In the genomic region with DNA sequence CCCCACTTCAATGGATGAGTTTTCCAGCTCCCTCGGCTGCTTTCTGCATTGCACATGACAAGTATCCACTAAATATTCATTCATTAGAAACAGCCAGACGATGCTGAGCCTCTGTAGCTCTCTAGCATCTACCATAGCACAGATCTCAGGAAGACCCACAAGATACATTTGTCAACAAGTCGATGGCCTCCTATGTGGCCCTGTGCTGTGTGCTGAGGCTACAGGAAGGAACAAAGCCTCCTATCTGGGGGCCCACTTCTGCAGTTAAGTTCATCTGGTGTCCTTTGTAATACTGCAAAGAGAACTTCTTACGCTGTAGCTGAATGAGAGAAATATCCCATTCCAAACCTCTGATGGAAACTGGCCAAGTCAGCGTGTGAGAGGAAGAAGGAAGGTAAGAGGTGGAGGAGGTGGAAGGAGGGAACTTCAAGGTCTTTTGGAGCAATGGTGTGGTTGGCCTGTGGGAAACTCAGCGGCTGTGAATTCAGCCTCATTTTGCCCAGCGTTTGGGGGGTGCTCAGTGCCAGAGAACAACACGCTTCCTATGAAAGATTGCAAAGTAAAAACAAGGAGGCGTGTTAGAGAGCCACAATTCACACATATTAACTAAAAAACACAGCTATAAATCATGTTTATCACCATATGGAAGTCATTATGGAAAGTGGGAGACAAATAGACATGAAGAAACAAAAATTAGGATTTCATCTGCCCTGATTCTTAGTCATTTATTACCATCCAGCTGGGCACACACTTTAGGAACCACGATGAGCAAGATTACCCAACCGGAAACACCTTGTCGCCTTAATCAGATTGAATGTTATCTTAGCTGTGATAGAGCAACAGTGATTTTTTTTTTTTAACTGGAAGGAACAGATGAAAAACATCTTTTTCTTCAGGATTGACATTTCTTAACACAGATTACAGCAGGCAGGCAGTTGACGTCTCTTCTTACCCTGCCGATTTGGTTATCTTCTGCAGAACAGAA, we compare ENCODE assay signal across 12 cellular contexts.
A peak's percentile ranks its signal among the peaks of the same experiment; 100 is the strongest.
DNase-seq lines count a peak whose midpoint lies in the region; ATAC-seq and TF ChIP-seq lines count a peak whose summit lies in the region.
"Had no signal": no experiment of that assay in that cellular context is flagged by ENCODE, and none has a peak within 500 bp of the region (broad histone marks: within the 10 kb centered on the region; RNA-seq: fewer than 3 reads in every experiment).

No MANE protein-coding gene starts in this region.

- peak overlapping the region; percentile 64 for H3K27ac Mint-ChIP-seq in stimulated activated memory B cell treated with anti-CD40 and anti-IgM and Interleukin-4, amounts not matched to agents 10 μg/mL and 1 μg/mL and 100 μg/mL, for 72 hours

- H3K27me3 Mint-ChIP-seq in stimulated activated memory B cell treated with anti-CD40 and anti-IgM and Interleukin-4, amounts not matched to agents 10 μg/mL and 1 μg/mL and 100 μg/mL, for 72 hours: no peaks in the 10 kb centered on the region

- peaks cover 87% of the 10 kb centered on the region for H3K4me1 Mint-ChIP-seq in stimulated activated memory B cell treated with anti-CD40 and anti-IgM and Interleukin-4, amounts not matched to agents 10 μg/mL and 1 μg/mL and 100 μg/mL, for 72 hours

- DNase-seq in GM12864 (ENCODE audit: low read depth): no peak
- peak; percentile 19 for DNase-seq in NCI-H146 treated with DMSO at 0.1 percent for 48 hours (lab: John Stamatoyannopoulos, UW; ENCODE audit: unreplicated experiment)
- DNase-seq in fibroblast of villous mesenchyme (ENCODE audit: low read depth): peak; percentile 62
- DNase-seq in stimulated activated CD8-positive, alpha-beta memory T cell treated with anti-CD3 and anti-CD28 coated beads, Interleukin-4, amount 100 ng/mL, for 48 hours: no peak
- no peak for DNase-seq in NCI-H1105 treated with DMSO at 0.1 percent for 48 hours (lab: John Stamatoyannopoulos, UW)
- DNase-seq in iPS-NIHi7 (ENCODE audit: extremely low spot score): no peak
- DNase-seq: DMS79 treated with DMSO at 0.1 percent for 48 hours, hippocampal formation, midbrain, right lobe of liver had no signal

- peaks cover 9% of the 10 kb centered on the region for H3K9me3 Mint-ChIP-seq in stimulated activated memory B cell treated with anti-CD40 and anti-IgM and Interleukin-4, amounts not matched to agents 10 μg/mL and 1 μg/mL and 100 μg/mL, for 72 hours

- no peak for ATAC-seq in stimulated activated memory B cell treated with anti-CD40 and anti-IgM and Interleukin-4, amounts not matched to agents 10 μg/mL and 1 μg/mL and 100 μg/mL, for 72 hours
- ATAC-seq: right lobe of liver had no signal

- peak overlapping the region; percentile 65 for H3K4me3 Mint-ChIP-seq in stimulated activated memory B cell treated with anti-CD40 and anti-IgM and Interleukin-4, amounts not matched to agents 10 μg/mL and 1 μg/mL and 100 μg/mL, for 72 hours

- no peak for TF ChIP-seq CTCF in GM12864 (IDR thresholded peaks at IDR 0.05; ENCODE audit: low read depth, low read length, missing control alignments)
- TF ChIP-seq CTCF in fibroblast of villous mesenchyme (IDR thresholded peaks at IDR 0.05; ENCODE audit: insufficient read depth, low read depth, low read length): no peak

- peaks cover 6% of the 10 kb centered on the region for H3K36me3 Mint-ChIP-seq in stimulated activated memory B cell treated with anti-CD40 and anti-IgM and Interleukin-4, amounts not matched to agents 10 μg/mL and 1 μg/mL and 100 μg/mL, for 72 hours

- H3K4me3 ChIP-seq in GM12864 (ENCODE audit: low read depth, low read length) (peak overlapping the region; percentile 48), fibroblast of villous mesenchyme (ENCODE audit: low read depth, low read length) (no peak overlapping the region)
- H3K4me3 ChIP-seq: right lobe of liver, vagina had no signal

Comparison
In these comparisons a context has a peak if more than half of its experiments do, and no peak if none do; other contexts are left out.
1. DNase-seq: peak in NCI-H146 treated with DMSO at 0.1 percent for 48 hours (single experiment) and fibroblast of villous mesenchyme (single experiment); none in GM12864 (single experiment), stimulated activated CD8-positive, alpha-beta memory T cell treated with anti-CD3 and anti-CD28 coated beads, Interleukin-4, amount 100 ng/mL, for 48 hours (single experiment), NCI-H1105 treated with DMSO at 0.1 percent for 48 hours (single experiment) and iPS-NIHi7 (single experiment).